24 cellular contexts compared by ENCODE assay signal in the genomic region with DNA sequence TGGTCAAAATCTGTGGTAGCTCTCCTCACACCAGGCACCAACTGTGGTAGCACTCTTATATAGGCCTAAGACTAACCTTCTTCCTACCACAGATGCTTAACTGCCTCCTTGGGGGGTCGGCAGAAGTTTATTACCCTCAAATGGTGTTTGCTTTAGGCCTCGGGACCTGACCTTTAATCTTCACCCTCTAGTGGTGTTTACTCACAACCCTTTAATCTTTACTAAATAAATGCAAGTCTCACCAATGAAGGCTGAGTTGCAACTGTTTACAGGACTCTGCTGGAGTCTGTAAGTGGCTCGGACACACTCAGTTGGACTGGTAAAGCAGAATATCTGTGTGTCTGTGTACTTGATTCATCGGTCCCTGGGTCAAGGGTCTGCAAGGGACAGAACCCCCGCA. TPM values are rescaled to one million over a fixed set of nuclear protein-coding genes. Genes with fewer than 3 reads are reported as not detected.
DNase-seq lines count a peak whose midpoint lies in the region; ATAC-seq, FAIRE-seq and TF ChIP-seq lines count a peak whose summit lies in the region.
"Had no signal": no experiment of that assay in that cellular context is flagged by ENCODE, and none has a peak within 500 bp of the region (broad histone marks: within the 10 kb centered on the region; RNA-seq: fewer than 3 reads in every experiment).

No MANE protein-coding gene starts in this region.

- H3K9me3 Mint-ChIP-seq in WTC11 (peaks cover 29% of the 10 kb centered on the region), progenitor cell of endocrine pancreas (ENCODE audit: low read depth) (peaks cover 28% of the 10 kb centered on the region)

- H3K27me3 Mint-ChIP-seq in WTC11 (ENCODE audit: low read depth) (peaks cover 52% of the 10 kb centered on the region), progenitor cell of endocrine pancreas (peaks cover 12% of the 10 kb centered on the region)
- H3K27me3 Mint-ChIP-seq: CD4-positive, CD25-positive, alpha-beta regulatory T cell had no signal

- H3K27ac Mint-ChIP-seq in WTC11 = no peak overlapping the region
- peak overlapping the region; percentile 37 for H3K27ac Mint-ChIP-seq in progenitor cell of endocrine pancreas
- H3K27ac Mint-ChIP-seq: CD8-positive, alpha-beta memory T cell had no signal

- no peak for TF ChIP-seq RAD21 in HepG2 (CRISPR knock-in tag; IDR thresholded peaks at IDR 0.05)

- CTCF ChIA-PET in WTC11 (lab: Charles Lee) = no interaction called here
- CTCF ChIA-PET in HepG2 (lab: Yijun Ruan, JAX; ENCODE audit: low intra/inter-chr PET ratio, low total read pairs) = no interaction called here

- no TSS peak for BruUV-seq in HepG2 (replicated peaks; lab: Mats Ljungman, UMichigan)

- H3K4me3 Mint-ChIP-seq in WTC11 (no peak overlapping the region), progenitor cell of endocrine pancreas (ENCODE audit: low read depth) (no peak overlapping the region)
- H3K4me3 Mint-ChIP-seq: CD4-positive, CD25-positive, alpha-beta regulatory T cell; CD8-positive, alpha-beta memory T cell had no signal

- no peaks in the 10 kb centered on the region for H3K27me3 ChIP-seq in HepG2 (ENCODE audit: control insufficient read depth in 1 of 2, insufficient read depth in 2 of 2, low read length in 2 of 2)
- H3K27me3 ChIP-seq: BE2C had no signal

- no peaks in the 10 kb centered on the region for H3K79me2 ChIP-seq in HepG2 (ENCODE audit: insufficient read depth, low read length)

- H3K4me3 ChIP-seq in HepG2 (replicated peaks in 1 of 3; ENCODE audit: insufficient read depth in 1 of 3, low read depth in 2 of 3, low read length in 3 of 3) = no peak overlapping the region
- H3K4me3 ChIP-seq: GM12878, GM23248, HAP-1 had no signal

- H3K9ac ChIP-seq in HepG2 (ENCODE audit: insufficient read depth, low read depth, low read length) = no peak overlapping the region
- H3K9ac ChIP-seq: GM23248, KMS-11 had no signal

- no peak overlapping the region for H3K4me2 ChIP-seq in HepG2 (ENCODE audit: low read depth, low read length)
- H3K4me2 ChIP-seq: KMS-11 had no signal

- TF ChIP-seq EP300 in HepG2 (IDR thresholded peaks at IDR 0.05; ENCODE audit: low read depth in 2 of 2, low read length in 2 of 2) = no peak
- no peak for TF ChIP-seq EP300 in HepG2 (CRISPR knock-in tag; IDR thresholded peaks at IDR 0.05; ENCODE audit: borderline replicate concordance)

- peak; percentile 46; the same call in 1 of the 2 replicates for ATAC-seq in WTC11
- peak; percentile 56 for ATAC-seq in HepG2
- no peak for ATAC-seq in HG03460 (IDR thresholded peaks at IDR 0.05; ENCODE audit: unreplicated experiment)
- ATAC-seq in HG02623 (IDR thresholded peaks at IDR 0.05; ENCODE audit: unreplicated experiment) = no peak
- ATAC-seq: GM12878 had no signal

- H4K20me1 ChIP-seq in HepG2 (ENCODE audit: insufficient read depth, low read length) = no peaks in the 10 kb centered on the region

- in situ Hi-C loops in HepG2 (cut with HindIII; ENCODE audit: extremely low pct_ligation_motif_present, low pct_unique_long_range_greater_than_20kb) = no loop called here

- no peak for FAIRE-seq in HepG2 (lab: Jason Lieb, UNC)
- FAIRE-seq: A204.1, D721Med, GM12878, HTR-8/SVneo had no signal

- peaks cover 23% of the 10 kb centered on the region for H3K36me3 Mint-ChIP-seq in WTC11
- H3K36me3 Mint-ChIP-seq in progenitor cell of endocrine pancreas (ENCODE audit: insufficient read depth) = peaks cover 14% of the 10 kb centered on the region
- H3K36me3 Mint-ChIP-seq: CD4-positive, CD25-positive, alpha-beta regulatory T cell; CD8-positive, alpha-beta memory T cell had no signal

- no peak for TF ChIP-seq POLR2A in HepG2 (IDR thresholded peaks at IDR 0.05; ENCODE audit: insufficient read depth in 1 of 2, low read depth in 2 of 2, low read length in 2 of 2)

- intact Hi-C loops in HepG2 (cut with micrococcal nuclease; ENCODE audit: unreplicated experiment) = no loop called here

- peaks cover 6% of the 10 kb centered on the region; the same call in 1 of the 2 replicates for H3K4me1 ChIP-seq in HepG2 (ENCODE audit: insufficient read depth, low read length)
- H3K4me1 ChIP-seq: BE2C, HAP-1 had no signal

- H2AFZ ChIP-seq in HepG2 (ENCODE audit: low read length) = no peak overlapping the region
- H2AFZ ChIP-seq: GM23248 had no signal

- H3K9me3 ChIP-seq in HepG2 (ENCODE audit: low read length) = peaks cover 4% of the 10 kb centered on the region; the same call in 1 of the 2 replicates
- H3K9me3 ChIP-seq: BE2C, HAP-1 had no signal

- POLR2A ChIA-PET in WTC11 (lab: Charles Lee) = no interaction called here
- POLR2A ChIA-PET in HepG2 (lab: Yijun Ruan, JAX) = no interaction called here

- TF ChIP-seq CTCF in WTC11 (IDR thresholded peaks at IDR 0.05) = no peak
- TF ChIP-seq CTCF in HepG2 (CRISPR knock-in tag; IDR thresholded peaks at IDR 0.05) = no peak
- TF ChIP-seq CTCF in progenitor cell of endocrine pancreas (IDR thresholded peaks at IDR 0.05; ENCODE audit: unreplicated experiment) = no peak

- peak; percentile 10 for DNase-seq in HuH-7 (ENCODE audit: low spot score)
- no peak for DNase-seq in WTC11 (ENCODE audit: low spot score)
- no peak for DNase-seq in HepG2 (ENCODE audit: low spot score)
- DNase-seq in progenitor cell of endocrine pancreas (ENCODE audit: low spot score, unreplicated experiment) = no peak
- DNase-seq in MV-4-11 (lab: John Stamatoyannopoulos, UW) = no peak
- DNase-seq in NCI-H226 = no peak
- DNase-seq: ACHN; BE2C; C1 segment of cervical spinal cord; CD4-positive, CD25-positive, alpha-beta regulatory T cell; CD8-positive, alpha-beta memory T cell; COR-L47; DMS79 treated with DMSO at 0.1 percent for 48 hours; GM23248 had no signal

- H3K4me1 Mint-ChIP-seq in WTC11 = no peaks in the 10 kb centered on the region
- H3K4me1 Mint-ChIP-seq in progenitor cell of endocrine pancreas (ENCODE audit: low read depth) = peaks cover 10% of the 10 kb centered on the region
- H3K4me1 Mint-ChIP-seq: CD4-positive, CD25-positive, alpha-beta regulatory T cell; CD8-positive, alpha-beta memory T cell had no signal

- no peaks in the 10 kb centered on the region for H3K36me3 ChIP-seq in HepG2 (replicated peaks in 1 of 2; ENCODE audit: control insufficient read depth in 1 of 2, insufficient read depth in 2 of 2, low read length in 2 of 2)
- H3K36me3 ChIP-seq: BE2C, HAP-1 had no signal

- 2% methylated on average over 5 of the region's 5 CpGs for WGBS in HepG2 (ENCODE audit: low lambda C conversion rate)

- no peak overlapping the region for H3K27ac ChIP-seq in HepG2 (ENCODE audit: extremely low read length, insufficient read depth, low read length)
- H3K27ac ChIP-seq: GM23248, KMS-11 had no signal

TF ChIP-seq in WTC11, 78 proteins besides CTCF, POLR2A, EP300 and RAD21 (continues in another document):
- TF ChIP-seq ZNF423 (CRISPR knock-in tag; IDR thresholded peaks at IDR 0.05) = no peak
- TF ChIP-seq TEAD4 (CRISPR knock-in tag; IDR thresholded peaks at IDR 0.05) = no peak
- TF ChIP-seq SOX15 (CRISPR knock-in tag; IDR thresholded peaks at IDR 0.05) = no peak
- TF ChIP-seq GABPB1 (CRISPR knock-in tag; IDR thresholded peaks at IDR 0.05) = no peak
- no peak for TF ChIP-seq FOXJ3 (CRISPR knock-in tag; IDR thresholded peaks at IDR 0.05; ENCODE audit: borderline replicate concordance)
- no peak for TF ChIP-seq ELF4 (CRISPR knock-in tag; IDR thresholded peaks at IDR 0.05; ENCODE audit: low read depth)

TF ChIP-seq in HepG2, 621 proteins besides CTCF, POLR2A, EP300 and RAD21:
- TF ChIP-seq ZNF672 (CRISPR knock-in tag; IDR thresholded peaks at IDR 0.05) = no peak
- no peak for TF ChIP-seq ZNF3 (CRISPR knock-in tag; IDR thresholded peaks at IDR 0.05)
- no peak for TF ChIP-seq NR2F6 (IDR thresholded peaks at IDR 0.05)
- TF ChIP-seq NR2F6 (CRISPR knock-in tag; IDR thresholded peaks at IDR 0.05) = no peak
- TF ChIP-seq ZZZ3 (CRISPR knock-in tag; IDR thresholded peaks at IDR 0.05; ENCODE audit: borderline replicate concordance) = no peak
- no peak for TF ChIP-seq FOXJ3 (CRISPR knock-in tag; IDR thresholded peaks at IDR 0.05; ENCODE audit: borderline replicate concordance)
TF ChIP-seq in HepG2: peak in this region for 0.

RNA-seq across cellular contexts. Expression of a gene that starts 29.4 kb away (rescaled TPM):
- total RNA-seq in WTC11 (2021) (not detected in 3 replicates), HepG2 (2016; rRNA removed; fragmentation: Illumina TruSeq; extraction: Trizol) (not detected in 2 replicates), progenitor cell of endocrine pancreas (not detected in 2 replicates)
- not detected in 2 replicates for total RNA-seq in HepG2 (2016; cell fraction: cytosol; rRNA removed; fragmentation: Illumina TruSeq; extraction: Trizol; ENCODE audit: low read depth)
- total RNA-seq in HepG2 (2016; cell fraction: insoluble cytoplasmic fraction; rRNA removed; fragmentation: Illumina TruSeq; extraction: Trizol) = not detected in 2 replicates
- total RNA-seq in HepG2 (2016; cell fraction: membrane; rRNA removed; fragmentation: Illumina TruSeq; extraction: Trizol) = not detected in 2 replicates
- total RNA-seq in HepG2 (2016; cell fraction: nucleus; rRNA removed; fragmentation: Illumina TruSeq; extraction: Trizol) = not detected in 2 replicates
- not detected in 2 replicates for polyA plus RNA-seq in HepG2 (2011; rRNA removed)
- polyA plus RNA-seq in HepG2 (2011; cell fraction: cytosol; rRNA removed) = not detected in 2 replicates
- not detected in 2 replicates for polyA plus RNA-seq in HepG2 (2011; cell fraction: nucleus; rRNA removed)
- not detected in 2 replicates for polyA plus RNA-seq in HepG2 (2012)
- polyA plus RNA-seq in HepG2 (2016; cell fraction: cytosol; fragmentation: Illumina TruSeq; extraction: Trizol; ENCODE audit: low read depth) = not detected in 2 replicates
- polyA plus RNA-seq in HepG2 (2016; cell fraction: insoluble cytoplasmic fraction; fragmentation: Illumina TruSeq; extraction: Trizol; ENCODE audit: low read depth) = not detected in 2 replicates
- not detected in 2 replicates for polyA plus RNA-seq in HepG2 (2016; cell fraction: membrane; fragmentation: Illumina TruSeq; extraction: Trizol; ENCODE audit: low read depth)
- polyA plus RNA-seq in HepG2 (2016; cell fraction: nucleus; fragmentation: Illumina TruSeq; extraction: Trizol; ENCODE audit: insufficient read depth, low read depth) = not detected in 2 replicates
- polyA minus RNA-seq in HepG2 (2011; rRNA and poly(A)+ RNA removed; ENCODE audit: low replicate concordance) = not detected in 2 replicates
- not detected in 2 replicates for polyA minus RNA-seq in HepG2 (2011; cell fraction: cytosol; rRNA and poly(A)+ RNA removed)
- not detected in 2 replicates for polyA minus RNA-seq in HepG2 (2011; cell fraction: nucleus; rRNA and poly(A)+ RNA removed)
- total RNA-seq: CD4-positive, CD25-positive, alpha-beta regulatory T cell; CD8-positive, alpha-beta memory T cell; G401; GM12878; GM23248; H4 had no signal
- polyA plus RNA-seq: CD4-positive, CD25-positive, alpha-beta regulatory T cell; CD8-positive, alpha-beta memory T cell; GM23248 had no signal

Comparison
In these comparisons a context has a peak if more than half of its experiments do, and no peak if none do; other contexts are left out.
1. ATAC-seq: peak in WTC11 (single experiment) and HepG2 (single experiment); none in HG03460 (single experiment) and HG02623 (single experiment).